ENCODE assay signal across 26 cellular contexts in genomic region chr5:77192444-77193050, GRCh38. TPM values are rescaled to one million over a fixed set of nuclear protein-coding genes. Genes with fewer than 3 reads are reported as not detected.
DNase-seq lines count a peak whose midpoint lies in the region; ATAC-seq, FAIRE-seq and TF ChIP-seq lines count a peak whose summit lies in the region.
"Had no signal": no experiment of that assay in that cellular context is flagged by ENCODE, and none has a peak within 500 bp of the region (broad histone marks: within the 10 kb centered on the region; RNA-seq: fewer than 3 reads in every experiment).

No MANE protein-coding gene starts in this region.

- no peak for TF ChIP-seq EP300 in SK-N-SH (IDR thresholded peaks at IDR 0.05; ENCODE audit: borderline replicate concordance in 1 of 2, low read depth in 1 of 2, low read length in 1 of 2)
- no peak for TF ChIP-seq EP300 in A549 (IDR thresholded peaks at IDR 0.05)

- TF ChIP-seq CTCF in SK-N-SH (IDR thresholded peaks at IDR 0.05): no peak
- no peak for TF ChIP-seq CTCF in A549 (IDR thresholded peaks at IDR 0.05)
- TF ChIP-seq CTCF in PC-3 (conservative IDR thresholded peaks at IDR 0.05; ENCODE audit: low read depth, low read length): no peak

- no peak for ATAC-seq in SK-N-SH treated with all-trans-retinoic acid at 6 μM for 48 hours
- ATAC-seq in A549: no peak
- no peak for ATAC-seq in CD4-positive, CD25-positive, alpha-beta regulatory T cell (ENCODE audit: low read depth in 2 of 2)
- no peak; the same call in 1 of the 2 replicates for ATAC-seq in PC-3
- ATAC-seq in HG03095 (IDR thresholded peaks at IDR 0.05; ENCODE audit: unreplicated experiment): no peak
- ATAC-seq: GM12878 had no signal

- no peak for FAIRE-seq in A549 (lab: Jason Lieb, UNC)
- FAIRE-seq: GM12878, GM12892, GM18507 had no signal

- TF ChIP-seq POLR2A in A549 (IDR thresholded peaks at IDR 0.05; ENCODE audit: low read length): no peak

- no peak overlapping the region for H3K4me2 ChIP-seq in SK-N-SH
- H3K4me2 ChIP-seq in A549: no peak overlapping the region
- H3K4me2 ChIP-seq in PC-3 (ENCODE audit: low read length): no peak overlapping the region
- H3K4me2 ChIP-seq: BLaER1 had no signal

- no peak overlapping the region for H2AFZ ChIP-seq in SK-N-SH (ENCODE audit: low read depth)
- H2AFZ ChIP-seq in PC-3 (ENCODE audit: low read length): no peak overlapping the region

- peak overlapping the region in 2 of 3 donors; percentile 6 to 22 for H3K27ac Mint-ChIP-seq in CD4-positive, CD25-positive, alpha-beta regulatory T cell
- H3K27ac Mint-ChIP-seq: CD4-positive, alpha-beta memory T cell had no signal

- H3K27ac ChIP-seq in SK-N-SH (ENCODE audit: low read depth in 2 of 2, low read length in 1 of 2) (no peak overlapping the region), A549 (no peak overlapping the region), PC-3 (ENCODE audit: low read length) (no peak overlapping the region)
- H3K27ac ChIP-seq in CD4-positive, CD25-positive, alpha-beta regulatory T cell (ENCODE audit: insufficient read depth, low read length, poor library complexity, severe bottlenecking): no peak overlapping the region
- H3K27ac ChIP-seq: 22Rv1, BLaER1 had no signal

- peaks cover 8% of the 10 kb centered on the region for H3K27me3 Mint-ChIP-seq in CD4-positive, CD25-positive, alpha-beta regulatory T cell

- H3K27me3 ChIP-seq in SK-N-SH (ENCODE audit: insufficient read depth) (no peaks in the 10 kb centered on the region), PC-3 (ENCODE audit: low read length) (no peaks in the 10 kb centered on the region)
- peaks cover 2% of the 10 kb centered on the region for H3K27me3 ChIP-seq in CD4-positive, CD25-positive, alpha-beta regulatory T cell (ENCODE audit: control insufficient read depth, insufficient read depth, low read length)
- H3K27me3 ChIP-seq: BE2C, BLaER1 had no signal

- 18% methylated on average over 2 of the region's 2 CpGs for WGBS in SK-N-SH (ENCODE audit: low lambda C conversion rate)
- 68% methylated on average over 2 of the region's 2 CpGs for WGBS in A549 (ENCODE audit: missing lambda C conversion rate)

- POLR2A ChIA-PET in SK-N-SH (lab: Yijun Ruan, JAX) (no interaction called here), A549 (lab: Yijun Ruan, JAX) (no interaction called here), PC-3 (lab: Charles Lee; ENCODE audit: unreplicated experiment) (no interaction called here)

- H3K9ac ChIP-seq in SK-N-SH (no peak overlapping the region), PC-3 (ENCODE audit: low read length) (no peak overlapping the region)
- H3K9ac ChIP-seq: BLaER1 had no signal

- BruUV-seq in PC-3 (replicated peaks; lab: Mats Ljungman, UMichigan): no TSS peak

- no peak overlapping the region for H3K4me3 Mint-ChIP-seq in CD4-positive, CD25-positive, alpha-beta regulatory T cell
- H3K4me3 Mint-ChIP-seq: CD4-positive, alpha-beta memory T cell; CD8-positive, alpha-beta memory T cell had no signal

- no peaks in the 10 kb centered on the region for H3K4me1 Mint-ChIP-seq in CD4-positive, CD25-positive, alpha-beta regulatory T cell
- H3K4me1 Mint-ChIP-seq: CD4-positive, alpha-beta memory T cell; CD8-positive, alpha-beta memory T cell had no signal

- no peaks in the 10 kb centered on the region for H3K9me3 ChIP-seq in SK-N-SH
- peaks cover 11% of the 10 kb centered on the region; the same call in 2 of the 3 replicates for H3K9me3 ChIP-seq in A549
- peaks cover 0 to under 1% of the 10 kb centered on the region in 2 experiments for H3K9me3 ChIP-seq in CD4-positive, CD25-positive, alpha-beta regulatory T cell (ENCODE audit: control insufficient read depth in 2 of 2, low read length in 2 of 2)
- H3K9me3 ChIP-seq in PC-3 (ENCODE audit: low read length): no peaks in the 10 kb centered on the region
- H3K9me3 ChIP-seq: BE2C had no signal

- H3K9me3 Mint-ChIP-seq in CD4-positive, CD25-positive, alpha-beta regulatory T cell: peaks cover 0 to 11% (median 4%) of the 10 kb centered on the region in 7 donors

- no peaks in the 10 kb centered on the region for H3K79me2 ChIP-seq in SK-N-SH (ENCODE audit: insufficient read depth)
- no peaks in the 10 kb centered on the region for H3K79me2 ChIP-seq in PC-3 (ENCODE audit: low read length)

- H3K9me2 ChIP-seq in SK-N-SH (no peaks in the 10 kb centered on the region), PC-3 (replicated peaks; ENCODE audit: low read length) (no peaks in the 10 kb centered on the region)

- CTCF ChIA-PET in SK-N-SH (lab: Yijun Ruan, JAX) (interaction anchor here (0.7 kb wide), 1 partner anchor 204 kb away, joined by 3 read pairs; no protein-coding TSS in a partner anchor), A549 (lab: Yijun Ruan, JAX) (no interaction called here), PC-3 (lab: Charles Lee) (no interaction called here)

- H3F3A ChIP-seq in SK-N-SH (replicated peaks; ENCODE audit: insufficient read depth): no peaks in the 10 kb centered on the region
- H3F3A ChIP-seq in PC-3 (ENCODE audit: low read length, unreplicated experiment): no peaks in the 10 kb centered on the region

- H3K36me3 ChIP-seq in SK-N-SH (replicated peaks in 1 of 2; ENCODE audit: control insufficient read depth in 1 of 2, insufficient read depth in 2 of 2, low read length in 1 of 2) (no peaks in the 10 kb centered on the region), PC-3 (ENCODE audit: low read depth, low read length) (no peaks in the 10 kb centered on the region)
- H3K36me3 ChIP-seq in CD4-positive, CD25-positive, alpha-beta regulatory T cell (ENCODE audit: control insufficient read depth, insufficient read depth, low read length): no peaks in the 10 kb centered on the region
- H3K36me3 ChIP-seq: BE2C, BLaER1 had no signal

- intact Hi-C loops in PC-3 (cut with micrococcal nuclease): no loop called here

- DNase-seq in SK-N-SH (no peak), A549 (ENCODE audit: low read depth in 1 of 2, low spot score in 1 of 2) (no peak), PC-3 (peak; percentile 7)
- no peak for DNase-seq in CD4-positive, CD25-positive, alpha-beta regulatory T cell
- DNase-seq in activated CD8-positive, alpha-beta memory T cell treated with anti-CD3 and anti-CD28 coated beads, Interleukin-2, amount 50 U/mL, for 48 hours: no peak
- DNase-seq: ACHN; BE2C; C1 segment of cervical spinal cord; CD4-positive, alpha-beta memory T cell; CD8-positive, alpha-beta memory T cell; COR-L47; DMS 273 treated with DMSO at 0.1 percent for 48 hours; DMS153; DMS53; DMS79; DND-41; EL; GDM1 had no signal

- H3K36me3 Mint-ChIP-seq in CD4-positive, CD25-positive, alpha-beta regulatory T cell: no peaks in the 10 kb centered on the region
- H3K36me3 Mint-ChIP-seq: CD4-positive, alpha-beta memory T cell; CD8-positive, alpha-beta memory T cell had no signal

- no peaks in the 10 kb centered on the region for H4K20me1 ChIP-seq in SK-N-SH (ENCODE audit: insufficient read depth)
- no peaks in the 10 kb centered on the region for H4K20me1 ChIP-seq in PC-3 (ENCODE audit: low read length)
- H4K20me1 ChIP-seq: BLaER1 had no signal

- H3K4me1 ChIP-seq in SK-N-SH (ENCODE audit: control insufficient read depth in 1 of 2, insufficient read depth in 2 of 2, low read depth in 1 of 2, low read length in 1 of 2) (no peaks in the 10 kb centered on the region), A549 (peaks cover under 1% of the 10 kb centered on the region; the same call in 2 of the 3 replicates), PC-3 (ENCODE audit: insufficient read depth, low read length) (no peaks in the 10 kb centered on the region)
- H3K4me1 ChIP-seq in CD4-positive, CD25-positive, alpha-beta regulatory T cell (ENCODE audit: control insufficient read depth, insufficient read depth, low read length, poor library complexity, severe bottlenecking): no peaks in the 10 kb centered on the region
- H3K4me1 ChIP-seq: BE2C, BLaER1 had no signal

- H3K4me3 ChIP-seq in SK-N-SH (ENCODE audit: low read depth in 2 of 2, low read length in 1 of 2) (no peak overlapping the region), A549 (no peak overlapping the region), PC-3 (ENCODE audit: low read length) (no peak overlapping the region)
- no peak overlapping the region for H3K4me3 ChIP-seq in CD4-positive, CD25-positive, alpha-beta regulatory T cell (ENCODE audit: low read depth, low read length)
- H3K4me3 ChIP-seq: BLaER1, GM12878 had no signal

- TF ChIP-seq RAD21 in SK-N-SH (IDR thresholded peaks at IDR 0.05; ENCODE audit: low read length) (no peak), A549 (conservative IDR thresholded peaks at IDR 0.05 in 1 of 2, IDR thresholded peaks at IDR 0.05 in 1 of 2) (no peak)

TF ChIP-seq in SK-N-SH treated with all-trans-retinoic acid at 6 μM for 48 hours, 23 proteins besides CTCF, POLR2A, EP300 and RAD21:
- no peak for TF ChIP-seq ZNF565 (CRISPR knock-in tag; conservative IDR thresholded peaks at IDR 0.05; ENCODE audit: low read depth)
- peak; percentile 20; the same call in 1 of the 2 replicates for TF ChIP-seq ISL1 (CRISPR knock-in tag; IDR thresholded peaks at IDR 0.05)

TF ChIP-seq in SK-N-SH, 30 proteins besides CTCF, POLR2A, EP300 and RAD21 (continues in another document):
- TF ChIP-seq TEAD4 (IDR thresholded peaks at IDR 0.05; ENCODE audit: borderline replicate concordance, insufficient read depth) (no peak), RXRA (IDR thresholded peaks at IDR 0.05; ENCODE audit: borderline replicate concordance, low read depth) (no peak), TAF1 (IDR thresholded peaks at IDR 0.05; ENCODE audit: borderline replicate concordance, low read depth, low read length) (no peak), NRF1 (IDR thresholded peaks at IDR 0.05; ENCODE audit: low read depth, low read length) (no peak), FOXJ3 (CRISPR knock-in tag; IDR thresholded peaks at IDR 0.05) (no peak)

TF ChIP-seq in A549, 52 proteins besides CTCF, POLR2A, EP300 and RAD21:
- TF ChIP-seq ZFP36 (IDR thresholded peaks at IDR 0.05; ENCODE audit: borderline replicate concordance, partially characterized antibody) (peak; percentile 62), GATA3 (IDR thresholded peaks at IDR 0.05; ENCODE audit: borderline replicate concordance) (no peak)

RNA-seq across cellular contexts. Expression of gene PDE8B, which starts 17.9 kb away (rescaled TPM):
- polyA plus RNA-seq in SK-N-SH (2012; rRNA removed) (not detected in 2 replicates), A549 (2011; rRNA removed) (2.0 and 2.2 TPM in 2 replicates), A549 (2017; fragmentation: RNase III; extraction: RNeasy Plus Mini Kit Qiagen cat#74134 plus additional on column Dnase treatment) (2.8 to 4.0 TPM (median 2.9 TPM) in 3 replicates)
- polyA plus RNA-seq in SK-N-SH (2012; cell fraction: cytosol; rRNA removed): 0.03 TPM in 2 replicates
- polyA plus RNA-seq in SK-N-SH (2012; cell fraction: nucleus; rRNA removed): 0.08 TPM in 1 of 2 replicates, not detected in the other
- polyA plus RNA-seq in A549 (2012; cell fraction: cytosol; rRNA removed): 0.62 and 0.92 TPM in 2 replicates
- 1.7 and 2.5 TPM in 2 replicates for polyA plus RNA-seq in A549 (2012; cell fraction: nucleus; rRNA removed)
- polyA minus RNA-seq in A549 (2011; rRNA and poly(A)+ RNA removed): 1.9 and 2.1 TPM in 2 replicates
- not detected for total RNA-seq in CD4-positive, CD25-positive, alpha-beta regulatory T cell
- under 1 TPM in 2 of 4 donors, not detected in 2; 0.03 to 0.09 TPM for polyA plus RNA-seq in CD4-positive, CD25-positive, alpha-beta regulatory T cell
- 0.12 TPM in 1 of 2 replicates, not detected in the other for total RNA-seq in PC-3 (2014; rRNA removed)
- total RNA-seq: A172; CD4-positive, alpha-beta memory T cell; CD8-positive, alpha-beta memory T cell had no signal
